ENCODE assay signal across 9 cellular contexts in genomic region chr3:39062180-39062579, GRCh38.
"Had no signal": no experiment of that assay in that cellular context is flagged by ENCODE, and none has a peak within 500 bp of the region (broad histone marks: within the 10 kb centered on the region; RNA-seq: fewer than 3 reads in every experiment).

No MANE protein-coding gene starts in this region.

- H3K4me3 Mint-ChIP-seq: activated naive CD8-positive, alpha-beta T cell treated with anti-CD3 and anti-CD28 coated beads, Interleukin-2, amount 10 ng/mL, durations not matched to agents 7 days and 5 days had no signal

- H3K27ac Mint-ChIP-seq: activated naive CD8-positive, alpha-beta T cell treated with anti-CD3 and anti-CD28 coated beads, Interleukin-2, amount 10 ng/mL, durations not matched to agents 7 days and 5 days had no signal

- H3K27me3 Mint-ChIP-seq: activated naive CD8-positive, alpha-beta T cell treated with anti-CD3 and anti-CD28 coated beads, Interleukin-2, amount 10 ng/mL, durations not matched to agents 7 days and 5 days had no signal

- DNase-seq: activated CD4-positive, alpha-beta T cell treated with anti-CD3 and anti-CD28 coated beads for 4 hours; activated effector memory CD4-positive, alpha-beta T cell treated with Interleukin-2 at 50 U/mL for 16 hours; activated naive CD8-positive, alpha-beta T cell treated with anti-CD3 and anti-CD28 coated beads, Interleukin-2, amount 10 ng/mL, durations not matched to agents 7 days and 5 days; anterior cingulate cortex; stimulated activated CD4-positive, alpha-beta T cell treated with anti-CD3 and anti-CD28 coated beads, Interleukin-4, amount 100 ng/mL, for 1 hour; tibial artery had no signal

- H3K27me3 ChIP-seq: esophagus muscularis mucosa, tibial artery had no signal

- H3K27ac ChIP-seq: esophagus muscularis mucosa, tibial artery, VCaP had no signal

- H3K9me3 ChIP-seq: esophagus muscularis mucosa, tibial artery had no signal

- H3K4me3 ChIP-seq: esophagus muscularis mucosa, lung, tibial artery had no signal
